Comparison of ENCODE assay signal across 8 cellular contexts in the genomic region with DNA sequence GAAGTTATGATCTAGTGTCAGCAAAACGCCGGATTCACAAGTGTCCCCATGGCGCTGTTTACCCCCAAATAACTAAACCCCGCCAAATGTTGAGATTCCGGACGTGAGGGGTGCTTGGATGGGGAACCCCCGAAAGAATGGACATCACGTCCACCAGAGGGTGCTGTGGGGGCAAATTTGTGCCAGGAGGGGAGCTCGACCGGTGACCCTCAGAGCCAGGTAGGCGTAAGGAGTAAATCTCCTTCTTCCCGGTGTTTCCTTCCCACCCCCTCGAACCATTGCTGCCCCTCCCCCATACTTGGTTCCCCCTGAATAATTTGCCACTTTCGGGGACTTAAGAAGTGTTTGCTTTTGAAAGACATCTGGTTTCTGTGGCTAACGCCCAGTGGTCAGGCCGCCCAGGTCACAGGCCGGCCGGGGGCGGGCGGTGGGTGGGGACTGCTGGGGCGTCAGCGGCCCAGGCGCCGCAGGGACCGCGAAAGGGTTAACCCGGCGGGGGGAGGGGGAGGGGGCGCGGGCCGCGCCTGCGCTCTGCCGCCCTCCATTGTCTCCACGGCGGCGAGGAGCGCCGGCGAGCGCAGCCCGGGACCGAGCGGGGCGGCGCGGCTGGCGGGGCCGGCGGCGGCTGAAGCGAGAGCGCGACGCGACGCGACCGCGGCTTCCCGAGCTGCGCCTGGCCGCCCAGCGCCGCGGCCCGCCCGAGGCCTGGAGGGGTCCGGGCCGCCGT. TPM values are rescaled to one million over a fixed set of nuclear protein-coding genes. Genes with fewer than 3 reads are reported as not detected.
DNase-seq lines count a peak whose midpoint lies in the region; ATAC-seq and TF ChIP-seq lines count a peak whose summit lies in the region.

A gene (plus strand): TSS at position 544 of the 727 bp plus-strand sequence. CDS start 648 bp downstream, outside the sequence.

- H3K9me3 ChIP-seq in lung (ENCODE audit: control insufficient read depth in 2 of 2, insufficient read depth in 1 of 2, low read length in 1 of 2), result no peaks in the 10 kb centered on the region

- H3K27ac Mint-ChIP-seq in activated CD8-positive, alpha-beta T cell treated with anti-CD3 and anti-CD28 coated beads for 36 hours, result peak within 1 kb of the TSS; percentile 65

- peaks cover 3 to 20% of the 10 kb centered on the region in 2 donors for H3K4me1 ChIP-seq in lung (ENCODE audit: control insufficient read depth in 2 of 2, insufficient read depth in 2 of 2, low read length in 2 of 2)

- H3K9me3 Mint-ChIP-seq in activated CD8-positive, alpha-beta T cell treated with anti-CD3 and anti-CD28 coated beads for 36 hours, result no peaks in the 10 kb centered on the region

- H3K4me1 Mint-ChIP-seq in activated CD8-positive, alpha-beta T cell treated with anti-CD3 and anti-CD28 coated beads for 36 hours (ENCODE audit: low read depth), result peaks cover 18% of the 10 kb centered on the region

- peaks cover 10% of the 10 kb centered on the region for H3K27me3 Mint-ChIP-seq in activated CD8-positive, alpha-beta T cell treated with anti-CD3 and anti-CD28 coated beads for 36 hours

- peak within 1 kb of the TSS; percentile 83 to 94 for H3K27ac ChIP-seq in lung (ENCODE audit: low read depth in 1 of 2, low read length in 1 of 2)

- POLR2A ChIA-PET in activated CD8-positive, alpha-beta T cell treated with anti-CD3 and anti-CD28 coated beads for 36 hours (lab: Charles Lee), result interaction anchor here (0.6 to 2.0 kb wide), 4 partner anchors 9 to 112 kb away, joined by 3 to 25 read pairs (median 6); a partner anchor contains a TSS

- peak; percentile 80 for TF ChIP-seq CTCF in activated CD8-positive, alpha-beta T cell treated with anti-CD3 and anti-CD28 coated beads for 36 hours (IDR thresholded peaks at IDR 0.05)
- TF ChIP-seq CTCF in lung (IDR thresholded peaks at IDR 0.05; ENCODE audit: control extremely low read depth, extremely low read depth), result peak; percentile 48

- ATAC-seq in GM18909 (IDR thresholded peaks at IDR 0.05; ENCODE audit: poor library complexity, unreplicated experiment) (peak; percentile 66), HG03196 (IDR thresholded peaks at IDR 0.05; ENCODE audit: unreplicated experiment) (peak; percentile 65), lung (ENCODE audit: insufficient read depth, low FRiP score) (peak; percentile 87)
- ATAC-seq in activated CD8-positive, alpha-beta T cell treated with anti-CD3 and anti-CD28 coated beads for 36 hours, result peak; percentile 86

- CTCF ChIA-PET in activated CD8-positive, alpha-beta T cell treated with anti-CD3 and anti-CD28 coated beads for 36 hours (lab: Charles Lee), result interaction anchor here (0.6 to 9.6 kb wide), 20 partner anchors 9 to 126 kb away, joined by 3 to 158 read pairs (median 6); a partner anchor contains a TSS

- peak within 1 kb of the TSS; percentile 77 for H3K4me3 Mint-ChIP-seq in activated CD8-positive, alpha-beta T cell treated with anti-CD3 and anti-CD28 coated beads for 36 hours

- 0 to 1% methylated on average over 36 to 71 of the region's 71 CpGs for WGBS in lung, 2 donors

- DNase-seq in Ammon's horn (ENCODE audit: low spot score) (peak; percentile 72), NCI-H526 treated with DMSO at 0.1 percent for 48 hours (lab: John Stamatoyannopoulos, UW) (peak; percentile 4), lung (ENCODE audit: low spot score) (peak; percentile 84)
- peak; percentile 92 for DNase-seq in activated CD8-positive, alpha-beta T cell treated with anti-CD3 and anti-CD28 coated beads for 36 hours
- DNase-seq in effector CD4-positive, alpha-beta T cell, result peak; percentile 67
- DNase-seq in stimulated activated CD4-positive, alpha-beta T cell treated with anti-CD3 and anti-CD28 coated beads, TNF-alpha, amount 100 ng/mL, for 48 hours (ENCODE audit: low read depth in 3 of 3), result peak; percentile 68 to 87 (median 69)

- no peaks in the 10 kb centered on the region for H3K27me3 ChIP-seq in lung (ENCODE audit: control insufficient read depth, insufficient read depth)

- no peaks in the 10 kb centered on the region for H3K36me3 Mint-ChIP-seq in activated CD8-positive, alpha-beta T cell treated with anti-CD3 and anti-CD28 coated beads for 36 hours (ENCODE audit: low read depth)

- H3K36me3 ChIP-seq in lung (ENCODE audit: control insufficient read depth in 2 of 2, insufficient read depth in 2 of 2, low read length in 2 of 2), result no peaks in the 10 kb centered on the region

- peak within 1 kb of the TSS; percentile 86 for H3K4me3 ChIP-seq in lung

- intact Hi-C loops in activated CD8-positive, alpha-beta T cell treated with anti-CD3 and anti-CD28 coated beads for 36 hours (cut with micrococcal nuclease), result loop anchor here (2.0 kb wide), 2 partner anchors 14 to 112 kb away; a partner anchor contains a TSS

RNA-seq across cellular contexts. Expression of the gene that starts here (rescaled TPM):
- 10 to 100 TPM; 11.0 to 13.7 TPM for total RNA-seq in activated CD8-positive, alpha-beta T cell treated with anti-CD3 and anti-CD28 coated beads for 36 hours
- total RNA-seq in lung, result 10 to 100 TPM; 21.4 to 25.1 TPM
- polyA plus RNA-seq in lung, result 10 to 100 TPM in 1 of 2 donors, 1 to 10 TPM in 1; 8.9 to 11.0 TPM

Comparison
In these comparisons a context has a peak if more than half of its experiments do, and no peak if none do; other contexts are left out.
1. Peak in every context shown above with its lines: DNase-seq, ATAC-seq, H3K4me3 ChIP-seq and H3K27ac ChIP-seq.
2. DNase-seq: peak in every context shown above with its lines; median percentile 92 in activated CD8-positive, alpha-beta T cell treated with anti-CD3 and anti-CD28 coated beads for 36 hours; 84 in lung; 72 in Ammon's horn; 69 in stimulated activated CD4-positive, alpha-beta T cell treated with anti-CD3 and anti-CD28 coated beads, TNF-alpha, amount 100 ng/mL, for 48 hours; 67 in effector CD4-positive, alpha-beta T cell; 4 in NCI-H526 treated with DMSO at 0.1 percent for 48 hours.